8 cellular contexts compared by ENCODE assay signal in the genomic region with DNA sequence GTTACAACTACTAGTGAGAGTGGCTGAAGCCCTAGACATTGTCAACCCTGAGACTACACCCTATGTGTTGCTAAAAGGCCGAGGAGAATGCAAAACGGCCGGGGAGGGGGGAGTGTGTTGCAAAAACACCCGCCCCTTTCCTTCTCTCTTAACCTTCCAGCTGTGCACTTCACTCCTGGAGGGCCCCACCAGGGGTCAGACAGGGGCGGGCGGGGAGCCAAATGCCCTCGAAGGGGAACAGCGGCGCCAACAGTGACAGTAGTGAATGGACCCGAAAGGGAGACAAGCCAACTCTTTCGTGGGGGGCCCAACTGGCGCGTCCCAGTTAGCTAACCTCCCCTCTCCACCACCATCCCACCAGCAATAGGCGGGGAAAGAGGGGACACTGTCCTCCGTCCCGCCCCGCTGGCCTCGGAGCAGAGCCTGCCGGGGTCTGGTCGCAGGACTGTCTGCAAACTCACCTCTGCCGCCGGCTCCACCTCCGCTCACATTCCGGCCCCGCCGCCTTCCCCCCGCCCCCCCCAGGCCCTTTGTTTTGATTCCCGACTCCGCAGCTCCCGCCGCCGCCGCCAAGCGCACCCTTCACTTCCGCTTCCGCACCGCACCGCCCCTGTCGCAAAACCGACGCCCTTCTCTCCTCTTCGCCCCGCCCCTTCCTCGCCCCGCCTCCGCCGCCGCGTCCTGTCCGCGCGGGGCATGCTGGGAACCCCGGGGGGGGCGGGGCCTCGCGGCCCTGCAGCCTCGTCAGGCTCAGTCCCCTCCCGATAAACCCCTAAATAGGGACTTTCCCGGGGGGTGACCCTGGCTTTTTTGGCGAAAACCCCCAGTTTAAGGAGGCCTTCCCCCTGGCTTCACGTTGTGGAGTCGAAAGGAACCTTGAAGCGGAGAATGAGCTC. TPM values are rescaled to one million over a fixed set of nuclear protein-coding genes. Genes with fewer than 3 reads are reported as not detected.
DNase-seq lines count a peak whose midpoint lies in the region; ATAC-seq and TF ChIP-seq lines count a peak whose summit lies in the region.

A gene with protein sequence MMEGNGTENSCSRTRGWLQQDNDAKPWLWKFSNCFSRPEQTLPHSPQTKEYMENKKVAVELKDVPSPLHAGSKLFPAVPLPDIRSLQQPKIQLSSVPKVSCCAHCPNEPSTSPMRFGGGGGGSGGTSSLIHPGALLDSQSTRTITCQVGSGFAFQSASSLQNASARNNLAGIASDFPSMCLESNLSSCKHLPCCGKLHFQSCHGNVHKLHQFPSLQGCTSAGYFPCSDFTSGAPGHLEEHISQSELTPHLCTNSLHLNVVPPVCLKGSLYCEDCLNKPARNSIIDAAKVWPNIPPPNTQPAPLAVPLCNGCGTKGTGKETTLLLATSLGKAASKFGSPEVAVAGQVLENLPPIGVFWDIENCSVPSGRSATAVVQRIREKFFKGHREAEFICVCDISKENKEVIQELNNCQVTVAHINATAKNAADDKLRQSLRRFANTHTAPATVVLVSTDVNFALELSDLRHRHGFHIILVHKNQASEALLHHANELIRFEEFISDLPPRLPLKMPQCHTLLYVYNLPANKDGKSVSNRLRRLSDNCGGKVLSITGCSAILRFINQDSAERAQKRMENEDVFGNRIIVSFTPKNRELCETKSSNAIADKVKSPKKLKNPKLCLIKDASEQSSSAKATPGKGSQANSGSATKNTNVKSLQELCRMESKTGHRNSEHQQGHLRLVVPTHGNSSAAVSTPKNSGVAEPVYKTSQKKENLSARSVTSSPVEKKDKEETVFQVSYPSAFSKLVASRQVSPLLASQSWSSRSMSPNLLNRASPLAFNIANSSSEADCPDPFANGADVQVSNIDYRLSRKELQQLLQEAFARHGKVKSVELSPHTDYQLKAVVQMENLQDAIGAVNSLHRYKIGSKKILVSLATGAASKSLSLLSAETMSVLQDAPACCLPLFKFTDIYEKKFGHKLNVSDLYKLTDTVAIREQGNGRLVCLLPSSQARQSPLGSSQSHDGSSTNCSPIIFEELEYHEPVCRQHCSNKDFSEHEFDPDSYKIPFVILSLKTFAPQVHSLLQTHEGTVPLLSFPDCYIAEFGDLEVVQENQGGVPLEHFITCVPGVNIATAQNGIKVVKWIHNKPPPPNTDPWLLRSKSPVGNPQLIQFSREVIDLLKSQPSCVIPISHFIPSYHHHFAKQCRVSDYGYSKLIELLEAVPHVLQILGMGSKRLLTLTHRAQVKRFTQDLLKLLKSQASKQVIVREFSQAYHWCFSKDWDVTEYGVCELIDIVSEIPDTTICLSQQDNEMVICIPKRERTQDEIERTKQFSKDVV (N-terminal part only) (minus strand): TSS at position 598 of the 896 bp plus-strand sequence. CDS start 3,921 bp downstream, outside the sequence.

- H3K27me3 Mint-ChIP-seq in T-cell (no peaks in the 10 kb centered on the region), type B pancreatic cell (no peaks in the 10 kb centered on the region)

- DNase-seq in NCI-H146 (lab: John Stamatoyannopoulos, UW) (peak; percentile 98), T-cell (peak; percentile 96 to 100 (median 99)), cardiac septum (ENCODE audit: low spot score) (peak; percentile 99), posterior cingulate gyrus (peak; percentile 93 to 99 (median 97)), type B pancreatic cell (ENCODE audit: extremely low spot score, unreplicated experiment) (peak; percentile 99)

- ATAC-seq in HG02852 (IDR thresholded peaks at IDR 0.05; ENCODE audit: unreplicated experiment), result peak; percentile 57
- peak; percentile 74 to 83 (median 80) for ATAC-seq in T-cell (replicated peaks in 1 of 4)

- POLR2A ChIA-PET in T-cell (lab: Charles Lee), result interaction anchor here (0.5 to 1.1 kb wide), 16 partner anchors 8 to 52 kb away, joined by 3 to 18 read pairs (median 4); no protein-coding TSS in a partner anchor

- H3K27ac ChIP-seq in adipose tissue (ENCODE audit: low read depth, low read length), result peak within 1 kb of the TSS; percentile 75

- peak within 1 kb of the TSS; percentile 63 for H3K4me3 ChIP-seq in GM12875 (ENCODE audit: low read depth, low read length)

- intact Hi-C loops in cardiac septum (cut with DNase I), result loop anchor here (2.0 kb wide), 2 partner anchors 30 to 216 kb away; no protein-coding TSS in a partner anchor
- intact Hi-C loops in posterior cingulate gyrus (cut with DNase I), result loop anchor here (1.0 to 5.0 kb wide), 3 partner anchors 39 to 211 kb away; partner anchors contain the start of gene BMERB1

- no peaks in the 10 kb centered on the region for H3K9me3 Mint-ChIP-seq in T-cell
- H3K9me3 Mint-ChIP-seq in type B pancreatic cell, result no peaks in the 10 kb centered on the region

- H3K4me3 Mint-ChIP-seq in T-cell, result peak within 1 kb of the TSS; percentile 83 to 94 (median 91)
- peak within 1 kb of the TSS; percentile 93 for H3K4me3 Mint-ChIP-seq in type B pancreatic cell

- TF ChIP-seq CTCF in GM12875 (IDR thresholded peaks at IDR 0.05; ENCODE audit: borderline replicate concordance, insufficient read depth, low read depth, low read length) (peak; percentile 61), type B pancreatic cell (conservative IDR thresholded peaks at IDR 0.05) (peak; percentile 61)

- peaks cover 52 to 53% (median 52%) of the 10 kb centered on the region in 3 donors for H3K4me1 Mint-ChIP-seq in T-cell
- peaks cover 25% of the 10 kb centered on the region for H3K4me1 Mint-ChIP-seq in type B pancreatic cell (ENCODE audit: unreplicated experiment)

- CTCF ChIA-PET in T-cell (lab: Charles Lee), result interaction anchor here (0.6 to 1.8 kb wide), 15 partner anchors 8 to 479 kb away, joined by 3 to 9 read pairs (median 5); partner anchors contain the start of gene CEP20 (in 1 of the 2)

- H3K27ac Mint-ChIP-seq in T-cell (peak within 1 kb of the TSS; percentile 97 to 98), type B pancreatic cell (peak within 1 kb of the TSS; percentile 93)

- peaks cover 15% of the 10 kb centered on the region for H3K36me3 Mint-ChIP-seq in T-cell
- peaks cover 10% of the 10 kb centered on the region for H3K36me3 Mint-ChIP-seq in type B pancreatic cell

- WGBS in adipose tissue, 3 donors, result 0 to 1% (median 1%) methylated on average over 42 to 63 of the region's 63 CpGs

RNA-seq across cellular contexts. Expression of the gene that starts here (rescaled TPM):
- total RNA-seq in T-cell (100 to 1,000 TPM; 151 to 180 (median 177) TPM), cardiac septum (39.7 TPM), type B pancreatic cell (ENCODE audit: low replicate concordance) (54.6 and 75.4 TPM in 2 replicates)
- 10 to 100 TPM; 11.3 to 27.6 (median 14.7) TPM for polyA plus RNA-seq in adipose tissue

Comparison
In these comparisons a context has a peak if more than half of its experiments do, and no peak if none do; other contexts are left out.
1. Peak in every context shown above with its lines: DNase-seq, ATAC-seq, H3K4me3 ChIP-seq and H3K27ac ChIP-seq.